Comparison of ENCODE assay signal across 11 cellular contexts in the genomic region with DNA sequence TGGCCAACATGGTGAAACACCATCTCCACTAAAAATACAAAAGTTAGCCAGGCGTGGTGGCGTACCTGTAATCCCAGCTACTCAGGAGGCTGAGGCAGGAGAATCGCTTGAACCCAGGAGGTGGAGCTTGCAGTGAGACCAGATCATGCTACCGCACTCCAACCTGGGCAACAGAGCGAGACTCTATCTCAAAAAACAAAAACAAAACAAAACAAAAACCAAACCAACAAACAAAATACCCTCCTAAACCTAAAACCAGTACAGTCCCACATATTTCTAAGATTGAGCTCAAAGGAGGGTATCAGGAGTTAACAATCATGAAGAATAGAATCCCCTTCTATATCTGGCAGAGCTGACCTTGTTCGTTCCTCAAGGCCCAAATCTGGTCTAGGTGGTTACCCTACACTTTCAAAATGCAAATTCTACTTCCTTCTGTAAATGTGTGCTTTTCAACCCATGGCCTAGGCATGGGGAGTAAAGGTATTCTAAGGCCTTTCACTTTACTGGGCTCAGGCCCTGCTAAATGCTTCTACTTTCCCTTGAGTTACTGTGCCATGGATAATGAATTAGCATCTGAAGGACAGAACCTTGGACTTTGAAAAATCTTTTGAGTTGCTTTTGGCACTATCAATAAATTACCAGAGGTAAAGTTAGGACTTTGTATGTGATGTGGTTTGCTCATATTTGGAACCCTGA. TPM values are rescaled to one million over a fixed set of nuclear protein-coding genes. Genes with fewer than 3 reads are reported as not detected.
DNase-seq lines count a peak whose midpoint lies in the region; ATAC-seq, FAIRE-seq and TF ChIP-seq lines count a peak whose summit lies in the region.
"Had no signal": no experiment of that assay in that cellular context is flagged by ENCODE, and none has a peak within 500 bp of the region (broad histone marks: within the 10 kb centered on the region; RNA-seq: fewer than 3 reads in every experiment).

No MANE protein-coding gene starts in this region.

- H3K9me3 ChIP-seq in liver (ENCODE audit: control insufficient read depth in 4 of 4, low read length in 3 of 4), result no peaks in the 10 kb centered on the region
- H3K9me3 ChIP-seq: left lung had no signal

- peak overlapping the region; percentile 32 to 62 (median 49) for H3K4me3 ChIP-seq in liver (ENCODE audit: low read depth in 1 of 3, low read length in 3 of 3)
- H3K4me3 ChIP-seq in foreskin fibroblast (ENCODE audit: low read depth in 1 of 2, low read length in 2 of 2), result no peak overlapping the region
- H3K4me3 ChIP-seq: left lung had no signal

- peak overlapping the region in 1 of 2 donors; percentile 90 for H3K9ac ChIP-seq in liver (ENCODE audit: low read depth in 1 of 2, low read length in 2 of 2)

- ATAC-seq in GM18861 (IDR thresholded peaks at IDR 0.05; ENCODE audit: unreplicated experiment) (peak; percentile 94), GM21737 (IDR thresholded peaks at IDR 0.05; ENCODE audit: unreplicated experiment) (peak; percentile 92), HG03439 (IDR thresholded peaks at IDR 0.05; ENCODE audit: unreplicated experiment) (peak; percentile 94)

- H3K36me3 ChIP-seq in liver (ENCODE audit: control insufficient read depth in 4 of 4, insufficient read depth in 3 of 4, low read depth in 1 of 4, low read length in 3 of 4), result no peaks in the 10 kb centered on the region
- H3K36me3 ChIP-seq: left lung had no signal

- 80% methylated on average over 6 of the region's 6 CpGs for WGBS in liver

- no peaks in the 10 kb centered on the region for H3K27me3 ChIP-seq in liver (ENCODE audit: control insufficient read depth in 4 of 4, insufficient read depth in 4 of 4, low read length in 3 of 4)
- H3K27me3 ChIP-seq: left lung had no signal

- no peak for FAIRE-seq in RCC 7860 (lab: Jason Lieb, UNC)

- peak overlapping the region; percentile 73 to 91 for H3K27ac ChIP-seq in liver (ENCODE audit: low read depth in 1 of 2, low read length in 2 of 2)
- H3K27ac ChIP-seq: left lung had no signal

- H3K4me1 ChIP-seq in liver (ENCODE audit: control insufficient read depth in 4 of 4, insufficient read depth in 4 of 4, low read length in 3 of 4), result peaks cover 6 to 66% (median 31%) of the 10 kb centered on the region in 4 donors
- H3K4me1 ChIP-seq: left lung had no signal

- DNase-seq in COLO829 (ENCODE audit: low spot score) (no peak), NCI-H2107 (lab: John Stamatoyannopoulos, UW) (no peak), RCC 7860 (ENCODE audit: low spot score) (no peak), foreskin fibroblast (no peak)
- DNase-seq: activated naive CD4-positive, alpha-beta T cell treated with anti-CD3 and anti-CD28 coated beads, Interleukin-2, amount 50 U/mL, for 16 hours; left lung; stimulated activated naive CD4-positive, alpha-beta T cell treated with Interleukin-2 at 50 U/mL for 16 hours had no signal

- TF ChIP-seq RAD21 in liver (IDR thresholded peaks at IDR 0.05), result no peak

- TF ChIP-seq CTCF in liver (IDR thresholded peaks at IDR 0.05; ENCODE audit: low read depth, low read length, missing input control) (no peak), foreskin fibroblast (IDR thresholded peaks at IDR 0.05; ENCODE audit: low read depth, low read length) (no peak)

TF ChIP-seq in liver, 16 proteins besides CTCF, POLR2A, EP300 and RAD21:
- TF ChIP-seq GABPA (IDR thresholded peaks at IDR 0.05 in 1 of 2, conservative IDR thresholded peaks at IDR 0.05 in 1 of 2) (no peak), EGR1 (IDR thresholded peaks at IDR 0.05; ENCODE audit: low read depth in 2 of 2) (no peak), YY1 (IDR thresholded peaks at IDR 0.05) (no peak), NR2F2 (IDR thresholded peaks at IDR 0.05) (no peak), ATF3 (IDR thresholded peaks at IDR 0.05) (no peak), FOXA2 (IDR thresholded peaks at IDR 0.05) (no peak), JUND (IDR thresholded peaks at IDR 0.05) (no peak), HNF4G (IDR thresholded peaks at IDR 0.05) (peak; percentile 38), TAF1 (conservative IDR thresholded peaks at IDR 0.05) (no peak), FOXA1 (IDR thresholded peaks at IDR 0.05) (no peak), HNF4A (conservative IDR thresholded peaks at IDR 0.05) (peak; percentile 53 to 74), RXRA (IDR thresholded peaks at IDR 0.05) (peak; percentile 29 to 57), SP1 (IDR thresholded peaks at IDR 0.05) (peak; percentile 60), ZBTB33 (IDR thresholded peaks at IDR 0.05) (no peak)
- TF ChIP-seq, protein P1, sequence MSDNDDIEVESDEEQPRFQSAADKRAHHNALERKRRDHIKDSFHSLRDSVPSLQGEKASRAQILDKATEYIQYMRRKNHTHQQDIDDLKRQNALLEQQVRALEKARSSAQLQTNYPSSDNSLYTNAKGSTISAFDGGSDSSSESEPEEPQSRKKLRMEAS (IDR thresholded peaks at IDR 0.05), result no peak
- TF ChIP-seq, protein P2, sequence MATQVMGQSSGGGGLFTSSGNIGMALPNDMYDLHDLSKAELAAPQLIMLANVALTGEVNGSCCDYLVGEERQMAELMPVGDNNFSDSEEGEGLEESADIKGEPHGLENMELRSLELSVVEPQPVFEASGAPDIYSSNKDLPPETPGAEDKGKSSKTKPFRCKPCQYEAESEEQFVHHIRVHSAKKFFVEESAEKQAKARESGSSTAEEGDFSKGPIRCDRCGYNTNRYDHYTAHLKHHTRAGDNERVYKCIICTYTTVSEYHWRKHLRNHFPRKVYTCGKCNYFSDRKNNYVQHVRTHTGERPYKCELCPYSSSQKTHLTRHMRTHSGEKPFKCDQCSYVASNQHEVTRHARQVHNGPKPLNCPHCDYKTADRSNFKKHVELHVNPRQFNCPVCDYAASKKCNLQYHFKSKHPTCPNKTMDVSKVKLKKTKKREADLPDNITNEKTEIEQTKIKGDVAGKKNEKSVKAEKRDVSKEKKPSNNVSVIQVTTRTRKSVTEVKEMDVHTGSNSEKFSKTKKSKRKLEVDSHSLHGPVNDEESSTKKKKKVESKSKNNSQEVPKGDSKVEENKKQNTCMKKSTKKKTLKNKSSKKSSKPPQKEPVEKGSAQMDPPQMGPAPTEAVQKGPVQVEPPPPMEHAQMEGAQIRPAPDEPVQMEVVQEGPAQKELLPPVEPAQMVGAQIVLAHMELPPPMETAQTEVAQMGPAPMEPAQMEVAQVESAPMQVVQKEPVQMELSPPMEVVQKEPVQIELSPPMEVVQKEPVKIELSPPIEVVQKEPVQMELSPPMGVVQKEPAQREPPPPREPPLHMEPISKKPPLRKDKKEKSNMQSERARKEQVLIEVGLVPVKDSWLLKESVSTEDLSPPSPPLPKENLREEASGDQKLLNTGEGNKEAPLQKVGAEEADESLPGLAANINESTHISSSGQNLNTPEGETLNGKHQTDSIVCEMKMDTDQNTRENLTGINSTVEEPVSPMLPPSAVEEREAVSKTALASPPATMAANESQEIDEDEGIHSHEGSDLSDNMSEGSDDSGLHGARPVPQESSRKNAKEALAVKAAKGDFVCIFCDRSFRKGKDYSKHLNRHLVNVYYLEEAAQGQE (IDR thresholded peaks at IDR 0.05), result no peak

RNA-seq across cellular contexts. Expression of gene PPP2R1B, which starts 10.4 kb away (rescaled TPM):
- total RNA-seq in liver, result 100 to 1,000 TPM in 1 of 2 donors, 10 to 100 TPM in 1; 50.1 to 316 TPM
- polyA plus RNA-seq in liver, result 10 to 100 TPM; 33.2 to 55.0 TPM

Comparison
In these comparisons a context has a peak if more than half of its experiments do, and no peak if none do; other contexts are left out.
1. H3K4me3 ChIP-seq: peak in liver (3 of 3); none in foreskin fibroblast (0 of 2).
2. Peak in every context shown above with its lines, with median percentiles within 50 percentile points of each other: ATAC-seq.